In the genomic region with DNA sequence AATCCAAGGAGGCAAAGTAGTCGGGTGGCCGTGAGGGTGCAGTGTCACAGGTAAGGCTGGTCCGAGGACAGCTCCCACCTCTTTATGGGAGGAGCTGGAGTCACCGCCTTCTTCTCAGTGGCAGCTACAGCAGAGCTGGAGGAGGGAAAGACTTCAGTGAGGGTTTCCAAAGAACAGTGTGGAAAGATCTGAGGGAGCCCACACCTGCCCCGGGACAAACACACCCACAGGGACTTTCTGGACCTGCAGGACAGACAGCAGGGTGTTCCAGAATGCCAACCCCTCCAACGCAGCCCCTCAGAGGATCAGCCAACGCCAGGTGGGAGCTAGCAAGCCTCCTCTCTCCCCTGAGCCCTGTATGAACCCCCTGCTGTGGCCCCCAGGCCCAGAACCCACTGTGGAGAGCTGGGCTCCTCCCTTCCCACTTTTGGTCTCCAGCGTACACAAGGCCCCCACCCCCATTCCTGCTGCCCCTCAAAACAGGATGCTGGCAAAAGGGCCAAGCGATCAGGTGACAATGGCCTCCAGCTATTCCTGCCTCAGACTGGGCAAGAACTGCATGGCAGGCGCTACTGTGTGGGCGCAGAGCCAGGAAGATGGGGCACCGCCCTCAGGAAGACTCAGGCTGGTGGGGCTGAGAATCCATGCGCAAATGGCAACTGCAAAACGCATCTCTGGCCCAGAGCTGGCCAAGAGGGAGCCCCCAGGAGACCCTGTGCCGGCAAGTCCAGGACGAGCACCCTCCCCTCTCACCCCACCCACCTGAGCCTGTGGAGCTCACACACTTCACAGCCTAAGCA, we compare ENCODE assay signal across 1 cellular context.
TF ChIP-seq lines count a peak whose summit lies in the region.

No MANE protein-coding gene starts in this region.

TF ChIP-seq in endothelial cell of umbilical vein, 7 proteins besides CTCF, POLR2A, EP300 and RAD21:
- no peak for TF ChIP-seq POLR2AphosphoS5 (IDR thresholded peaks at IDR 0.05; ENCODE audit: insufficient read depth, low read depth, low read length)
- TF ChIP-seq JUN (IDR thresholded peaks at IDR 0.05; ENCODE audit: borderline replicate concordance, insufficient read depth, insufficient read length, low read depth) = no peak
- TF ChIP-seq GATA2 (IDR thresholded peaks at IDR 0.05; ENCODE audit: insufficient read depth, insufficient read length, low read depth, low read length) = no peak
- TF ChIP-seq, protein P1, sequence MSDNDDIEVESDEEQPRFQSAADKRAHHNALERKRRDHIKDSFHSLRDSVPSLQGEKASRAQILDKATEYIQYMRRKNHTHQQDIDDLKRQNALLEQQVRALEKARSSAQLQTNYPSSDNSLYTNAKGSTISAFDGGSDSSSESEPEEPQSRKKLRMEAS (IDR thresholded peaks at IDR 0.05; ENCODE audit: insufficient read depth, insufficient read length) = no peak
- no peak for TF ChIP-seq EZH2 (IDR thresholded peaks at IDR 0.05; ENCODE audit: borderline replicate concordance, low read depth, low read length, severe bottlenecking)
- no peak for TF ChIP-seq MYC (IDR thresholded peaks at IDR 0.05; ENCODE audit: low read depth, low read length)
- TF ChIP-seq FOS (IDR thresholded peaks at IDR 0.05; ENCODE audit: borderline replicate concordance, insufficient read depth, low read length) = no peak
TF ChIP-seq in endothelial cell of umbilical vein: peak in this region for 0.
